ENCODE assay signal across 1 cellular context in genomic region chr7:3922175-3922635, GRCh38.
TF ChIP-seq lines count a peak whose summit lies in the region.

No MANE protein-coding gene starts in this region.

TF ChIP-seq in K562, 482 proteins besides CTCF, POLR2A, EP300 and RAD21 (continued from another document and continues in another):
- TF ChIP-seq ZBTB40 (IDR thresholded peaks at IDR 0.05): no peak
- no peak for TF ChIP-seq ZBTB40 (CRISPR knock-in tag; IDR thresholded peaks at IDR 0.05)
- TF ChIP-seq ATF7 (IDR thresholded peaks at IDR 0.05): peak; percentile 91
- no peak for TF ChIP-seq BHLHE40 (IDR thresholded peaks at IDR 0.05; ENCODE audit: low read length)
- peak; percentile 52 for TF ChIP-seq ATF3 (IDR thresholded peaks at IDR 0.05)
- no peak for TF ChIP-seq ATF3 (CRISPR knock-in tag; conservative IDR thresholded peaks at IDR 0.05)
- no peak for TF ChIP-seq RCOR1 (IDR thresholded peaks at IDR 0.05; ENCODE audit: borderline replicate concordance in 1 of 2, low read depth in 2 of 2, low read length in 2 of 2)
- TF ChIP-seq ZNF449 (CRISPR knock-in tag; IDR thresholded peaks at IDR 0.05): no peak
- TF ChIP-seq ZNF780A (CRISPR knock-in tag; IDR thresholded peaks at IDR 0.05): no peak
- TF ChIP-seq TRIM24 (IDR thresholded peaks at IDR 0.05): no peak
- no peak for TF ChIP-seq ETV1 (tag; conservative IDR thresholded peaks at IDR 0.05; ENCODE audit: low read depth)
- TF ChIP-seq CBX8 (IDR thresholded peaks at IDR 0.05; ENCODE audit: borderline replicate concordance, extremely low read depth, low read depth, low read length, poor library complexity, severe bottlenecking): no peak
- 0 out of 2 replicates have a peak, but pooled peaks have one; percentile 13 for TF ChIP-seq TEAD4 (IDR thresholded peaks at IDR 0.05; ENCODE audit: low read length)
- TF ChIP-seq TEAD4 (CRISPR knock-in tag; IDR thresholded peaks at IDR 0.05; ENCODE audit: borderline replicate concordance): no peak
- TF ChIP-seq C11orf30 (IDR thresholded peaks at IDR 0.05; ENCODE audit: low read depth): peak; percentile 97
- TF ChIP-seq ZNF143 (CRISPR knock-in tag; IDR thresholded peaks at IDR 0.05): no peak
- TF ChIP-seq GTF2A2 (tag; IDR thresholded peaks at IDR 0.05): no peak
- no peak for TF ChIP-seq ZNF778 (CRISPR knock-in tag; IDR thresholded peaks at IDR 0.05)
- TF ChIP-seq BRD9 (IDR thresholded peaks at IDR 0.05; ENCODE audit: low read depth, partially characterized antibody): no peak
- peak; percentile 67 for TF ChIP-seq NFE2L1 (tag; IDR thresholded peaks at IDR 0.05; ENCODE audit: borderline replicate concordance, low read depth)
- TF ChIP-seq NFE2 (IDR thresholded peaks at IDR 0.05; ENCODE audit: low read depth): peak; percentile 95
- TF ChIP-seq RBM25 (IDR thresholded peaks at IDR 0.05; ENCODE audit: low read depth, low read length, severe bottlenecking): no peak
- TF ChIP-seq JUND (IDR thresholded peaks at IDR 0.05; ENCODE audit: borderline replicate concordance, low read depth, low read length): peak; percentile 52
- peak; percentile 23; the same call in 1 of the 3 replicates for TF ChIP-seq JUND (tag; IDR thresholded peaks at IDR 0.05; ENCODE audit: borderline replicate concordance, low read depth, low read length)
- peak; percentile 80 for TF ChIP-seq BACH1 (tag; IDR thresholded peaks at IDR 0.05)
- TF ChIP-seq MAFF (IDR thresholded peaks at IDR 0.05; ENCODE audit: low read length): peak; percentile 91
- no peak for TF ChIP-seq PBX2 (CRISPR knock-in tag; IDR thresholded peaks at IDR 0.05; ENCODE audit: low read depth)
- peak; percentile 38; the same call in 1 of the 2 replicates for TF ChIP-seq PBX2 (tag; conservative IDR thresholded peaks at IDR 0.05; ENCODE audit: low read depth)
- TF ChIP-seq SREBF1 (IDR thresholded peaks at IDR 0.05; ENCODE audit: borderline replicate concordance, low read depth, low read length): no peak
- TF ChIP-seq ZBTB11 (CRISPR knock-in tag; IDR thresholded peaks at IDR 0.05): no peak
- no peak for TF ChIP-seq CREB1 (IDR thresholded peaks at IDR 0.05)
- TF ChIP-seq CREB1 (CRISPR knock-in tag; IDR thresholded peaks at IDR 0.05): no peak
- TF ChIP-seq CUX1 (CRISPR knock-in tag; IDR thresholded peaks at IDR 0.05): no peak
